ENCODE assay signal across 8 cellular contexts in genomic region chr1:52142220-52143153, GRCh38. TPM values are rescaled to one million over a fixed set of nuclear protein-coding genes. Genes with fewer than 3 reads are reported as not detected.
A peak's percentile ranks its signal among the peaks of the same experiment; 100 is the strongest.
DNase-seq lines count a peak whose midpoint lies in the region; ATAC-seq and TF ChIP-seq lines count a peak whose summit lies in the region.

No MANE protein-coding gene starts in this region.

- TF ChIP-seq POLR2A in esophagus muscularis mucosa (IDR thresholded peaks at IDR 0.05; ENCODE audit: low read depth) (no peak), testis (IDR thresholded peaks at IDR 0.05) (no peak)

- no peak for DNase-seq in AG04449 (ENCODE audit: low read depth, low spot score)
- DNase-seq in NCI-H510A treated with DMSO at 0.1 percent for 48 hours (lab: John Stamatoyannopoulos, UW) = peak; percentile 29
- peak; percentile 4 for DNase-seq in activated T-cell treated with anti-CD3 and anti-CD28 coated beads for 4 hours
- DNase-seq in esophagus muscularis mucosa (ENCODE audit: extremely low spot score) = no peak
- peak; percentile 69 for DNase-seq in myocyte (ENCODE audit: low read depth)
- peak; percentile 62 for DNase-seq in testis

- H3K27ac ChIP-seq in esophagus muscularis mucosa (replicated peaks in 1 of 4) (peak overlapping the region; percentile 98 to 99 (median 99)), testis (peak overlapping the region; percentile 95 to 98)

- H3K4me1 ChIP-seq in esophagus muscularis mucosa (peaks cover 23 to 65% (median 59%) of the 10 kb centered on the region in 4 donors), testis (peaks cover 6% of the 10 kb centered on the region)

- ATAC-seq in GM18511 (IDR thresholded peaks at IDR 0.05; ENCODE audit: unreplicated experiment) (peak; percentile 44), HG03064 (IDR thresholded peaks at IDR 0.05; ENCODE audit: low read depth, unreplicated experiment) (peak; percentile 33)

- H3K27me3 ChIP-seq in esophagus muscularis mucosa (no peaks in the 10 kb centered on the region), testis (no peaks in the 10 kb centered on the region)

- POLR2A ChIA-PET in AG04449 (lab: Yijun Ruan, JAX) = interaction anchor here (0.7 to 0.9 kb wide), 2 partner anchors 9 to 17 kb away, joined by 3 read pairs; no protein-coding TSS in a partner anchor

- no peaks in the 10 kb centered on the region for H3K36me3 ChIP-seq in esophagus muscularis mucosa
- H3K36me3 ChIP-seq in testis (ENCODE audit: low read depth, missing control alignments) = no peaks in the 10 kb centered on the region

- H3K4me3 ChIP-seq in AG04449 (ENCODE audit: low read depth, low read length) (peak overlapping the region; percentile 79), esophagus muscularis mucosa (peak overlapping the region; percentile 80 to 96 (median 96)), testis (peak overlapping the region; percentile 88 to 94)

- TF ChIP-seq EP300 in esophagus muscularis mucosa (IDR thresholded peaks at IDR 0.05) = no peak

- WGBS in esophagus muscularis mucosa = 0% methylated on average over 33 of the region's 79 CpGs
- 0 to 1% methylated on average over 14 to 38 of the region's 79 CpGs for WGBS in testis, 2 donors

- CTCF ChIA-PET in AG04449 (lab: Yijun Ruan, JAX) = interaction anchor here (0.9 to 3.1 kb wide), 13 partner anchors 9 to 206 kb away, joined by 3 to 28 read pairs (median 4); no protein-coding TSS in a partner anchor

- intact Hi-C loops in esophagus muscularis mucosa (cut with DNase I) = loop anchor here (1.0 to 5.0 kb wide), 2 partner anchors 120 to 154 kb away; no protein-coding TSS in a partner anchor
- intact Hi-C loops in testis (cut with DNase I; ENCODE audit: low total_unique reads) = loop anchor here (10.0 kb wide), 1 partner anchor 152 kb away; no protein-coding TSS in a partner anchor

- TF ChIP-seq CTCF in AG04449 (IDR thresholded peaks at IDR 0.05; ENCODE audit: insufficient read depth, low read length, missing control alignments) = no peak
- peak in 1 of 3 experiments; percentile 40 for TF ChIP-seq CTCF in esophagus muscularis mucosa (IDR thresholded peaks at IDR 0.05)
- TF ChIP-seq CTCF in testis (IDR thresholded peaks at IDR 0.05) = peak in 1 of 3 experiments; percentile 3

- H3K9me3 ChIP-seq in esophagus muscularis mucosa = no peaks in the 10 kb centered on the region
- no peaks in the 10 kb centered on the region for H3K9me3 ChIP-seq in testis

RNA-seq across cellular contexts. Expression of gene ZFYVE9, which starts 0.6 kb away (rescaled TPM):
- total RNA-seq in esophagus muscularis mucosa (10 to 100 TPM; 38.1 to 54.8 (median 40.9) TPM), myocyte (17.0 and 18.2 TPM in 2 replicates), testis (10 to 100 TPM; 32.5 to 51.3 TPM)
- polyA plus RNA-seq in myocyte (2012) = 11.4 TPM
- 31.5 TPM for polyA plus RNA-seq in testis (ENCODE audit: insufficient read depth, low read depth, low replicate concordance)

Comparison
In these comparisons a context has a peak if more than half of its experiments do, and no peak if none do; other contexts are left out.
1. DNase-seq: peak in NCI-H510A treated with DMSO at 0.1 percent for 48 hours (single experiment), activated T-cell treated with anti-CD3 and anti-CD28 coated beads for 4 hours (single experiment), myocyte (single experiment) and testis (single experiment); none in AG04449 (single experiment) and esophagus muscularis mucosa (single experiment).
2. Peak in every context shown above with its lines, with median percentiles within 50 percentile points of each other: H3K4me3 ChIP-seq.